ENCODE assay signal across 1 cellular context in the genomic region with DNA sequence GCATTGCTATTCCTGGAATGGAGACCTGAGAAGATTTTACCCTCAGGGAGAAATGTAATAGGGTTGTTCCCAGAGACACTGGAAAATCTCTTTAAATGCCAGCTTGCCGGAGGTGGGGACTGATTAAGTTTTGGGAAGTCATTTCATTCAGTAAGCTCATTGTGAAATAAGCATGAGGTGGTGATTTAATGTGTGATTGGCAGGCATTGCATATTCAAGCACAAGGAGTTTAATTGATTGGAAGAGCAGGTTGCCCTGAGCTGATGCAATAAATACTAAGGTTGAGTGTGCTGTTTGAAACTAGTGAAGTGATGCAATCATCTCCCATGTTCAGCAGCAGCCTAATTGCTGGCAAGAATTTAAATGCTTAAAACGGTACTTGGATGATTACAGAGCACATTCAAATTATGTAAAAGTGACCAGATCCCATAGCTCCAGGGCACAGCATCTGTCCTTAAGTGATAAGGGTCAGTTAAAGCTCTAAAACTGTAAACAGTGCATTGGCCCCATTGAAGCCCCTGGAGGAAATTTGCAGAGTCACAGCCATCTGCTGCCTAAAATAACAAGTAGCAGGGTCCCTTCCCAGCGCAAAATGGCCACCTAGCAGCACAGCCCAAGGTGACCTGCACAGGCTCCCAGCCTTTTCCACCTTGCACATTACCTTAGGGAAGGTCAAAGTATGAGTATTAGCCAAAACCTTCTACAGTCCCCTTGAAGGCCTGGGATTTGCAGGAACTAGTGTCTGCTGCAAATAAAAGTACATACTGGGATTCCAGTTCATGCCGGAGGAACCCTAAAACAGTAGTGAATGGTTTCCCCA.
TF ChIP-seq lines count a peak whose summit lies in the region.

No MANE protein-coding gene starts in this region.

TF ChIP-seq in H1, 55 proteins besides CTCF, POLR2A, EP300 and RAD21:
- peak; percentile 93 for TF ChIP-seq CEBPB (IDR thresholded peaks at IDR 0.05; ENCODE audit: low read depth, low read length)
- TF ChIP-seq SP2 (IDR thresholded peaks at IDR 0.05; ENCODE audit: low read length) = no peak
- TF ChIP-seq KDM5A (IDR thresholded peaks at IDR 0.05; ENCODE audit: low read length) = no peak
- peak; percentile 80; the same call in 1 of the 2 replicates for TF ChIP-seq YY1 (IDR thresholded peaks at IDR 0.05; ENCODE audit: low read depth, low read length)
- no peak for TF ChIP-seq BCL11A (IDR thresholded peaks at IDR 0.05; ENCODE audit: low read depth in 2 of 2, low read length in 2 of 2)
